ENCODE assay signal across 16 cellular contexts in the genomic region with DNA sequence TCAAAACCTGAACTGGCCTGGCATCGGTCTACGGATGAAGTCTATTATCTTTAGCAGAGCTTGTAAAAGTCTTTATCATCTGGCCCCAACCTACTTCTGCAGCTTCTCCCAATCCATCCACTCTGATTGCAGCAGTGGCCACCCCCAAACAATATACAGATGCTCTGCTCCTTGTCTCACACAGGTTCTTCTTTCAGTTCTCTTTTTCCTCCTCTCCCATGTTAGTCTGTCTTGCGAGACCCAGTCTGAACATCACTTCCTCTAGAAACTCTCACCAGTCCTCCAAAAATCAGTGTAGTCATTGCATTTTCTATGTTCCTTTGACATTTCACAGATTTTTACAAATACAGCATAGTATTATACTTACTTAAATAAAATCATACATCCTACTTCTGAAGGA.
DNase-seq lines count a peak whose midpoint lies in the region; ATAC-seq and TF ChIP-seq lines count a peak whose summit lies in the region.
"Had no signal": no experiment of that assay in that cellular context is flagged by ENCODE, and none has a peak within 500 bp of the region (broad histone marks: within the 10 kb centered on the region; RNA-seq: fewer than 3 reads in every experiment).

No MANE protein-coding gene starts in this region.

- TF ChIP-seq POLR2A in IMR-90 (IDR thresholded peaks at IDR 0.05; ENCODE audit: low read depth, low read length): no peak

- H2AK9ac ChIP-seq in IMR-90 (replicated peaks; ENCODE audit: low read depth, low read length, poor library complexity): no peak overlapping the region

- H2BK15ac ChIP-seq in IMR-90 (ENCODE audit: low read depth, low read length): no peak overlapping the region

- no peaks in the 10 kb centered on the region for H3K9me2 ChIP-seq in OCI-LY7 (ENCODE audit: insufficient read depth, low read length)

- H2BK5ac ChIP-seq in IMR-90 (ENCODE audit: low read depth, low read length, poor library complexity, severe bottlenecking): no peak overlapping the region

- no peak overlapping the region for H4K5ac ChIP-seq in IMR-90 (ENCODE audit: low read depth, low read length)

- H3K36me3 Mint-ChIP-seq in activated T-cell treated with anti-CD3 and anti-CD28 coated beads, Interleukin-2, amount 50 U/mL, for 24 hours (ENCODE audit: low read depth): no peaks in the 10 kb centered on the region
- H3K36me3 Mint-ChIP-seq: CD4-positive, alpha-beta memory T cell had no signal

- H2AFZ ChIP-seq in IMR-90 (replicated peaks; ENCODE audit: low read length, poor library complexity) (no peak overlapping the region), OCI-LY7 (ENCODE audit: low read length) (no peak overlapping the region)
- H2AFZ ChIP-seq: GM23338 had no signal

- DNase-seq in IMR-90: no peak
- peak; percentile 92 for DNase-seq in NOMO-1 treated with DMSO at 0.1 percent for 48 hours (lab: John Stamatoyannopoulos, UW; ENCODE audit: unreplicated experiment)
- DNase-seq in OCI-LY7 (ENCODE audit: low spot score): peak; percentile 3
- DNase-seq in stimulated activated naive CD4-positive, alpha-beta T cell treated with Interleukin-2 at 50 U/mL for 16 hours (lab: John Stamatoyannopoulos, UW): no peak
- no peak for DNase-seq in activated CD4-positive, alpha-beta T cell treated with anti-CD3 and anti-CD28 coated beads for 1 hour
- no peak for DNase-seq in GM19240 (ENCODE audit: insufficient read length, low spot score)
- DNase-seq in activated T-cell treated with anti-CD3 and anti-CD28 coated beads, Interleukin-2, amount 50 U/mL, for 24 hours: no peak
- DNase-seq: ACHN; CD4-positive, alpha-beta memory T cell; DMS79; H7 had no signal

- no peak overlapping the region for H3K4ac ChIP-seq in IMR-90 (ENCODE audit: low read depth, low read length)

- H3K18ac ChIP-seq in IMR-90 (ENCODE audit: low read depth, low read length): no peak overlapping the region

- in situ Hi-C loops in IMR-90 (cut with MboI; ENCODE audit: low sequenced_read_pairs): no loop called here

- no peak overlapping the region for H3K56ac ChIP-seq in IMR-90 (ENCODE audit: extremely low read depth, insufficient read depth, low read length)

- no peak overlapping the region for H3K27ac Mint-ChIP-seq in activated T-cell treated with anti-CD3 and anti-CD28 coated beads, Interleukin-2, amount 50 U/mL, for 24 hours
- H3K27ac Mint-ChIP-seq: CD4-positive, alpha-beta memory T cell; GM23338; IgD-negative memory B cell had no signal

- peaks cover 0 to 33% (median 22%) of the 10 kb centered on the region in 10 experiments; a peak in 16 of 20 replicates for H3K4me1 ChIP-seq in BLaER1 treated with 17β-estradiol and CSF1 and Interleukin-3, amounts not matched to agents 10 nM and 100 nM
- H3K4me1 ChIP-seq in IMR-90 (ENCODE audit: control insufficient read depth, insufficient read depth, low read length): peaks cover 5% of the 10 kb centered on the region; the same call in 1 of the 2 replicates
- no peaks in the 10 kb centered on the region for H3K4me1 ChIP-seq in OCI-LY7 (ENCODE audit: insufficient read depth, low read length, poor library complexity, severe bottlenecking)

- POLR2A ChIA-PET in IMR-90 (lab: Charles Lee; ENCODE audit: unreplicated experiment): no interaction called here
- POLR2A ChIA-PET in OCI-LY7 (lab: Charles Lee): no interaction called here

- peaks cover 81 to 97% (median 95%) of the 10 kb centered on the region in 11 experiments for H3K27me3 ChIP-seq in BLaER1 treated with 17β-estradiol and CSF1 and Interleukin-3, amounts not matched to agents 10 nM and 100 nM
- H3K27me3 ChIP-seq in IMR-90 (ENCODE audit: control insufficient read depth, insufficient read depth, low read length): no peaks in the 10 kb centered on the region

- H3K4me2 ChIP-seq in BLaER1 treated with 17β-estradiol and CSF1 and Interleukin-3, amounts not matched to agents 10 nM and 100 nM: peak overlapping the region in 6 of 11 experiments; percentile 5 to 49 (median 26); a peak in 9 of 22 replicates
- no peak overlapping the region for H3K4me2 ChIP-seq in IMR-90 (ENCODE audit: low read depth, low read length)
- H3K4me2 ChIP-seq in OCI-LY7 (ENCODE audit: low read length): no peak overlapping the region
- H3K4me2 ChIP-seq: GM23338 had no signal

- H3K36me3 ChIP-seq in BLaER1 treated with 17β-estradiol and CSF1 and Interleukin-3, amounts not matched to agents 10 nM and 100 nM: no peaks in the 10 kb centered on the region
- H3K36me3 ChIP-seq in IMR-90 (ENCODE audit: control insufficient read depth, insufficient read depth, low read length): no peaks in the 10 kb centered on the region
- no peaks in the 10 kb centered on the region for H3K36me3 ChIP-seq in OCI-LY7 (ENCODE audit: insufficient read depth, low read length)

- no peak overlapping the region for H3K23ac ChIP-seq in IMR-90 (ENCODE audit: low read depth, low read length)

- no TSS peak for BruUV-seq in IMR-90 (replicated peaks; lab: Mats Ljungman, UMichigan)
- BruUV-seq in OCI-LY7 (replicated peaks; lab: Mats Ljungman, UMichigan): no TSS peak

- TF ChIP-seq CTCF in IMR-90 (conservative IDR thresholded peaks at IDR 0.05; ENCODE audit: low read depth, low read length): no peak
- TF ChIP-seq CTCF in OCI-LY7 (conservative IDR thresholded peaks at IDR 0.05; ENCODE audit: low read length): no peak

- no peaks in the 10 kb centered on the region for H3K4me1 Mint-ChIP-seq in activated T-cell treated with anti-CD3 and anti-CD28 coated beads, Interleukin-2, amount 50 U/mL, for 24 hours (ENCODE audit: low read depth)
- H3K4me1 Mint-ChIP-seq: CD4-positive, alpha-beta memory T cell; GM23338 had no signal

- H3K4me3 ChIP-seq in BLaER1 treated with 17β-estradiol and CSF1 and Interleukin-3, amounts not matched to agents 10 nM and 100 nM: no peak overlapping the region
- H3K4me3 ChIP-seq in IMR-90 (ENCODE audit: insufficient read depth, low read depth, low read length) (no peak overlapping the region), OCI-LY7 (ENCODE audit: low read depth, low read length, poor library complexity, severe bottlenecking) (no peak overlapping the region)
- H3K4me3 ChIP-seq: GM12878, GM23338 had no signal

- dilution Hi-C loops in IMR-90 (cut with HindIII; ENCODE audit: low sequenced_read_pairs, unreplicated experiment): no loop called here

- no peaks in the 10 kb centered on the region for H3K79me1 ChIP-seq in IMR-90 (ENCODE audit: low read depth in 1 of 2, low read length in 2 of 2)

- H3K27ac ChIP-seq in BLaER1 treated with 17β-estradiol and CSF1 and Interleukin-3, amounts not matched to agents 10 nM and 100 nM: no peak overlapping the region
- H3K27ac ChIP-seq in IMR-90 (ENCODE audit: insufficient read depth, low read length) (no peak overlapping the region), OCI-LY7 (ENCODE audit: low read depth, low read length, poor library complexity, severe bottlenecking) (no peak overlapping the region)
- H3K27ac ChIP-seq: C4-2B had no signal

- 0 out of 2 replicates have a peak, but pooled peaks cover 2% of the 10 kb centered on the region for H3K9me1 ChIP-seq in IMR-90 (ENCODE audit: insufficient read depth, low read length)

- no peaks in the 10 kb centered on the region for H3K79me2 ChIP-seq in OCI-LY7 (ENCODE audit: insufficient read depth, low read depth, low read length)

- no peaks in the 10 kb centered on the region; a peak in 2 of 22 replicates for H4K20me1 ChIP-seq in BLaER1 treated with 17β-estradiol and CSF1 and Interleukin-3, amounts not matched to agents 10 nM and 100 nM
- H4K20me1 ChIP-seq in IMR-90 (ENCODE audit: insufficient read depth, low read length): no peaks in the 10 kb centered on the region
- no peaks in the 10 kb centered on the region for H4K20me1 ChIP-seq in OCI-LY7 (ENCODE audit: insufficient read depth, low read length)

- peak overlapping the region; percentile 15; the same call in 1 of the 2 replicates for H4K91ac ChIP-seq in IMR-90 (ENCODE audit: insufficient read depth, low read depth, low read length)

- CTCF ChIA-PET in IMR-90 (lab: Yijun Ruan, JAX) (interaction anchor here (0.6 kb wide), 1 partner anchor 534 kb away, joined by 3 read pairs; no protein-coding TSS in a partner anchor), OCI-LY7 (lab: Charles Lee; ENCODE audit: unreplicated experiment) (no interaction called here)

- no peak overlapping the region for H2AK5ac ChIP-seq in IMR-90 (ENCODE audit: low read depth, low read length)

- no peaks in the 10 kb centered on the region for H3K9me3 Mint-ChIP-seq in activated T-cell treated with anti-CD3 and anti-CD28 coated beads, Interleukin-2, amount 50 U/mL, for 24 hours
- H3K9me3 Mint-ChIP-seq: GM23338 had no signal

- peaks cover 28% of the 10 kb centered on the region for H3K27me3 Mint-ChIP-seq in activated T-cell treated with anti-CD3 and anti-CD28 coated beads, Interleukin-2, amount 50 U/mL, for 24 hours

- 57% methylated on average over 1 of the region's 3 CpGs; no CpG with 5 or more reads in 1 of the 2 experiments for WGBS in IMR-90 (ENCODE audit: extremely low coverage in 2 of 2, insufficient read length in 1 of 2), 2 experiments

- H4K8ac ChIP-seq in IMR-90 (ENCODE audit: low read depth in 2 of 2, low read length in 2 of 2): no peak overlapping the region

- no peak overlapping the region for H3K4me3 Mint-ChIP-seq in activated T-cell treated with anti-CD3 and anti-CD28 coated beads, Interleukin-2, amount 50 U/mL, for 24 hours
- H3K4me3 Mint-ChIP-seq: CD4-positive, alpha-beta memory T cell; GM23338 had no signal

- no peak overlapping the region for H2BK120ac ChIP-seq in IMR-90 (ENCODE audit: low read depth, low read length)

- H3K9ac ChIP-seq in BLaER1 treated with 17β-estradiol and CSF1 and Interleukin-3, amounts not matched to agents 10 nM and 100 nM: no peak overlapping the region
- H3K9ac ChIP-seq in IMR-90 (ENCODE audit: low read depth, low read length): no peak overlapping the region

- intact Hi-C loops in IMR-90 (cut with micrococcal nuclease): no loop called here
- intact Hi-C loops in OCI-LY7 (cut with micrococcal nuclease; ENCODE audit: unreplicated experiment): no loop called here

- H2BK20ac ChIP-seq in IMR-90 (ENCODE audit: low read depth, low read length): no peak overlapping the region

- 0 out of 22 replicates have a peak, but pooled peaks cover 0 to 11% (median 0%) of the 10 kb centered on the region in 11 experiments for H3K9me3 ChIP-seq in BLaER1 treated with 17β-estradiol and CSF1 and Interleukin-3, amounts not matched to agents 10 nM and 100 nM (replicated peaks in 1 of 11)
- H3K9me3 ChIP-seq in IMR-90 (ENCODE audit: control insufficient read depth, insufficient read depth, low read length) (no peaks in the 10 kb centered on the region), OCI-LY7 (ENCODE audit: low read length) (no peaks in the 10 kb centered on the region)

- TF ChIP-seq RAD21 in IMR-90 (IDR thresholded peaks at IDR 0.05; ENCODE audit: low read length): no peak

- no peak overlapping the region for H3K14ac ChIP-seq in IMR-90 (replicated peaks; ENCODE audit: low read depth, low read length)

- no peak for ATAC-seq in IMR-90 (ENCODE audit: low read depth)
- ATAC-seq: GM12878, GM23338 had no signal

Comparison
In these comparisons a context has a peak if more than half of its experiments do, and no peak if none do; other contexts are left out.
1. H3K4me2 ChIP-seq: peak in BLaER1 treated with 17β-estradiol and CSF1 and Interleukin-3, amounts not matched to agents 10 nM and 100 nM (6 of 11); none in IMR-90 (single experiment) and OCI-LY7 (single experiment).
2. DNase-seq: peak in NOMO-1 treated with DMSO at 0.1 percent for 48 hours (single experiment) and OCI-LY7 (single experiment); none in IMR-90 (single experiment), stimulated activated naive CD4-positive, alpha-beta T cell treated with Interleukin-2 at 50 U/mL for 16 hours (single experiment), activated CD4-positive, alpha-beta T cell treated with anti-CD3 and anti-CD28 coated beads for 1 hour (single experiment), GM19240 (single experiment) and activated T-cell treated with anti-CD3 and anti-CD28 coated beads, Interleukin-2, amount 50 U/mL, for 24 hours (single experiment).